8 cellular contexts compared by ENCODE assay signal in the genomic region with DNA sequence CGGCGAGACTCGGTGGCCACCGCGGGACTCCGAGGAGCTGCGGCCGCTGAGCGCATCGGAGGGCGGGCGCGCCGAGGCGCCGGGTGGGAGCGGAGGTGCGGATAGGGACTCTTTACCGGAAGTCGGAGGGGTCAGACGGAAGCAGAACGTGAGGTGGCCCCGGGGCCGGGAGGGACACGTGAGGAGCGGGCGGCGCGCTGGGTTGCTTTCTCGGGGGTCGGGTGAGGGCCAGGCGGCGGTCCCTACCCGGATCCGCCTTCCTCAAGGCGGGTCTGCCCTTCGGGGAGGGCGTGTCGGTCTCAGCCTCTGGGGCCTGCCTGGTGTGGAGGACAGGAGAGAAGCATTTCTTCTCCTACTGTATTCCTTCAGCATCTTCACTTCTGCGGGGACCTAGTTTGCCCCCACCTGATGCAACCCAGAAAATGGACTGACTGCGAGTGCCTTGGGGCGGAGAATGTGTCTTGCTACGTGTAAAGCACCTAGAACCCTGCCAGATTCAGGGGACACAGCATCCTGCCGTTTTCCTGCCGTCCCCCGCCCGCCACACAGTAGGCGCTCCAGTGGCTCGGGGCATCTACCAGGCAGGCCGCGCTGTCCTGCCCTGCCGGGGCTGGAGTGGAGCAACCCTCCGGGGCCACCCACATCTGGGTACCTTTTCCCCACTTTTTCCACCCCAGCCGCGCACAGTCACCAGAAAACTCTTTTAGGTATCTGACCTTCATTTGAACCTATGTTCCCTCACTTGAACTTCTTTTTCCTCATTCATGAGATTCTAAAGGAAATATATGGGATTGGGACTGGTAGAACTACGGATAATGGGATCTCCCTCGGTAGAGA. TPM values are rescaled to one million over a fixed set of nuclear protein-coding genes. Genes with fewer than 3 reads are reported as not detected.
DNase-seq lines count a peak whose midpoint lies in the region; TF ChIP-seq lines count a peak whose summit lies in the region.

No MANE protein-coding gene starts in this region.

- intact Hi-C loops in head of caudate nucleus (cut with DNase I) = loop anchor here (2.0 kb wide), 1 partner anchor 85 kb away; a partner anchor contains a TSS
- intact Hi-C loops in testis (cut with DNase I; ENCODE audit: low total_unique reads) = no loop called here

- DNase-seq in GM04504 (ENCODE audit: low read depth) (peak; percentile 82), HFFc6 (peak; percentile 86), NB4 (ENCODE audit: low read depth) (peak; percentile 98), SK-N-SH (peak; percentile 97), head of caudate nucleus (peak; percentile 61 to 95 (median 87)), osteoblast (ENCODE audit: insufficient read length, low spot score, missing footprints) (peak; percentile 98), testis (peak; percentile 93)
- DNase-seq in activated naive CD8-positive, alpha-beta T cell treated with anti-CD3 and anti-CD28 coated beads for 36 hours = peak; percentile 91

- H3K27me3 ChIP-seq in SK-N-SH (ENCODE audit: insufficient read depth) = no peaks in the 10 kb centered on the region
- H3K27me3 ChIP-seq in osteoblast (ENCODE audit: insufficient read depth, low read length) = no peaks in the 10 kb centered on the region
- no peaks in the 10 kb centered on the region for H3K27me3 ChIP-seq in testis

- peaks cover 30% of the 10 kb centered on the region for H3F3A ChIP-seq in SK-N-SH (replicated peaks; ENCODE audit: insufficient read depth)

- no peak for TF ChIP-seq RAD21 in SK-N-SH (IDR thresholded peaks at IDR 0.05; ENCODE audit: low read length)

- H3K9me3 ChIP-seq in SK-N-SH (no peaks in the 10 kb centered on the region), osteoblast (ENCODE audit: low read depth, low read length) (no peaks in the 10 kb centered on the region), testis (no peaks in the 10 kb centered on the region)

- H3K4me3 ChIP-seq in NB4 (ENCODE audit: low read depth, low read length) (peak overlapping the region; percentile 92), SK-N-SH (ENCODE audit: low read depth in 2 of 2, low read length in 1 of 2) (peak overlapping the region; percentile 81 to 95), osteoblast (ENCODE audit: insufficient read depth, low read length) (peak overlapping the region; percentile 95), testis (peak overlapping the region; percentile 82 to 92)

- POLR2A ChIA-PET in SK-N-SH (lab: Yijun Ruan, JAX) = no interaction called here

- H3K27me3 Mint-ChIP-seq in HFFc6 (ENCODE audit: insufficient read depth) = peaks cover 7% of the 10 kb centered on the region; the same call in 1 of the 2 replicates
- no peaks in the 10 kb centered on the region for H3K27me3 Mint-ChIP-seq in activated naive CD8-positive, alpha-beta T cell treated with anti-CD3 and anti-CD28 coated beads for 36 hours

- peaks cover 36% of the 10 kb centered on the region for H4K20me1 ChIP-seq in SK-N-SH (ENCODE audit: insufficient read depth)
- H4K20me1 ChIP-seq in osteoblast (ENCODE audit: insufficient read depth, low read length) = peaks cover 34% of the 10 kb centered on the region

- H3K27ac ChIP-seq in SK-N-SH (ENCODE audit: low read depth in 2 of 2, low read length in 1 of 2) (peak overlapping the region; percentile 97 to 98), osteoblast (ENCODE audit: low read depth, low read length) (peak overlapping the region; percentile 93), testis (peak overlapping the region; percentile 93 to 97)

- under 1% methylated on average over 10 of the region's 57 CpGs for WGBS in SK-N-SH (ENCODE audit: low lambda C conversion rate)
- WGBS in testis, 2 donors = 0 to 1% methylated on average over 32 to 56 of the region's 57 CpGs

- TF ChIP-seq POLR2A in NB4 (IDR thresholded peaks at IDR 0.05; ENCODE audit: extremely low read depth, insufficient read length) (peak; percentile 88), testis (IDR thresholded peaks at IDR 0.05) (no peak)

- H3K79me2 ChIP-seq in SK-N-SH (ENCODE audit: insufficient read depth) = peaks cover 48% of the 10 kb centered on the region
- peaks cover 45% of the 10 kb centered on the region for H3K79me2 ChIP-seq in osteoblast (ENCODE audit: insufficient read depth, low read length)

- H3K4me1 Mint-ChIP-seq in HFFc6 (ENCODE audit: low read depth) = peaks cover 30% of the 10 kb centered on the region
- peaks cover 21% of the 10 kb centered on the region for H3K4me1 Mint-ChIP-seq in activated naive CD8-positive, alpha-beta T cell treated with anti-CD3 and anti-CD28 coated beads for 36 hours

- peak overlapping the region; percentile 93 for H3K9ac ChIP-seq in SK-N-SH

- H3K36me3 ChIP-seq in SK-N-SH (replicated peaks in 1 of 2; ENCODE audit: control insufficient read depth in 1 of 2, insufficient read depth in 2 of 2, low read length in 1 of 2) = peaks cover 0 to 9% of the 10 kb centered on the region in 2 experiments
- no peaks in the 10 kb centered on the region for H3K36me3 ChIP-seq in osteoblast (ENCODE audit: insufficient read depth, low read length)
- no peaks in the 10 kb centered on the region for H3K36me3 ChIP-seq in testis (ENCODE audit: low read depth, missing control alignments)

- no peaks in the 10 kb centered on the region for H3K9me3 Mint-ChIP-seq in HFFc6
- H3K9me3 Mint-ChIP-seq in activated naive CD8-positive, alpha-beta T cell treated with anti-CD3 and anti-CD28 coated beads for 36 hours = no peaks in the 10 kb centered on the region

- H3K36me3 Mint-ChIP-seq in HFFc6 (ENCODE audit: low read depth) = peaks cover 15% of the 10 kb centered on the region
- peaks cover 2% of the 10 kb centered on the region for H3K36me3 Mint-ChIP-seq in activated naive CD8-positive, alpha-beta T cell treated with anti-CD3 and anti-CD28 coated beads for 36 hours

- no peak; a peak in 1 of 4 replicates for TF ChIP-seq EP300 in SK-N-SH (IDR thresholded peaks at IDR 0.05; ENCODE audit: borderline replicate concordance in 1 of 2, low read depth in 1 of 2, low read length in 1 of 2)

- H3K4me1 ChIP-seq in SK-N-SH (ENCODE audit: control insufficient read depth in 1 of 2, insufficient read depth in 2 of 2, low read depth in 1 of 2, low read length in 1 of 2) (peaks cover 8 to 16% of the 10 kb centered on the region in 2 experiments; a peak in 3 of 4 replicates), osteoblast (ENCODE audit: insufficient read depth, low read length) (peaks cover 26% of the 10 kb centered on the region), testis (peaks cover 31% of the 10 kb centered on the region)

- TF ChIP-seq CTCF in HFFc6 (IDR thresholded peaks at IDR 0.05) (no peak), NB4 (IDR thresholded peaks at IDR 0.05; ENCODE audit: low read depth, low read length) (no peak), SK-N-SH (IDR thresholded peaks at IDR 0.05) (peak; percentile 16; the same call in 1 of the 2 replicates), osteoblast (IDR thresholded peaks at IDR 0.05; ENCODE audit: extremely low read depth, low read depth, low read length) (no peak), testis (IDR thresholded peaks at IDR 0.05) (no peak)

- CTCF ChIA-PET in SK-N-SH (lab: Yijun Ruan, JAX) = no interaction called here

- peak overlapping the region; percentile 89 for H3K27ac Mint-ChIP-seq in HFFc6
- H3K27ac Mint-ChIP-seq in activated naive CD8-positive, alpha-beta T cell treated with anti-CD3 and anti-CD28 coated beads for 36 hours = peak overlapping the region; percentile 92

- peak overlapping the region; percentile 93 for H2AFZ ChIP-seq in SK-N-SH (ENCODE audit: low read depth)
- peak overlapping the region; percentile 74 for H2AFZ ChIP-seq in osteoblast (ENCODE audit: low read length)

- H3K9me2 ChIP-seq in SK-N-SH = no peaks in the 10 kb centered on the region

- peak overlapping the region; percentile 88 for H3K4me2 ChIP-seq in SK-N-SH
- H3K4me2 ChIP-seq in osteoblast (ENCODE audit: insufficient read depth, low read length) = peak overlapping the region; percentile 96

- peak overlapping the region; percentile 89 for H3K4me3 Mint-ChIP-seq in HFFc6
- peak overlapping the region; percentile 88 for H3K4me3 Mint-ChIP-seq in activated naive CD8-positive, alpha-beta T cell treated with anti-CD3 and anti-CD28 coated beads for 36 hours

TF ChIP-seq in SK-N-SH, 30 proteins besides CTCF, POLR2A, EP300 and RAD21 (continues in another document):
- TF ChIP-seq, protein P1, sequence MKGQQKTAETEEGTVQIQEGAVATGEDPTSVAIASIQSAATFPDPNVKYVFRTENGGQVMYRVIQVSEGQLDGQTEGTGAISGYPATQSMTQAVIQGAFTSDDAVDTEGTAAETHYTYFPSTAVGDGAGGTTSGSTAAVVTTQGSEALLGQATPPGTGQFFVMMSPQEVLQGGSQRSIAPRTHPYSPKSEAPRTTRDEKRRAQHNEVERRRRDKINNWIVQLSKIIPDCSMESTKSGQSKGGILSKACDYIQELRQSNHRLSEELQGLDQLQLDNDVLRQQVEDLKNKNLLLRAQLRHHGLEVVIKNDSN (IDR thresholded peaks at IDR 0.05; ENCODE audit: borderline replicate concordance, low read depth) = peak; percentile 87

RNA-seq across cellular contexts. Expression of a gene that starts 0.6 kb away (rescaled TPM):
- total RNA-seq in HFFc6 (2021; fragmentation: NEBNext Ultra II Directional; extraction: Animal tissue kit (Norgen Biotek cat#: 25700)) = 100 to 1,000 TPM in 1 of 6 experiments, 10 to 100 TPM in 5; 80.7 to 110 (median 91.9) TPM
- 22.8 and 35.7 TPM in 2 replicates for polyA plus RNA-seq in SK-N-SH (2012; rRNA removed)
- 25.2 and 31.2 TPM in 2 replicates for polyA plus RNA-seq in SK-N-SH (2012; cell fraction: cytosol; rRNA removed)
- polyA plus RNA-seq in SK-N-SH (2012; cell fraction: nucleus; rRNA removed) = 114 and 133 TPM in 2 replicates
- total RNA-seq in activated naive CD8-positive, alpha-beta T cell treated with anti-CD3 and anti-CD28 coated beads for 36 hours = 10 to 100 TPM; 24.8 to 30.8 TPM
- 39.4 and 51.9 TPM in 2 replicates for total RNA-seq in osteoblast
- total RNA-seq in testis = 100 to 1,000 TPM; 145 to 165 TPM
- 61.4 TPM for polyA plus RNA-seq in testis (ENCODE audit: insufficient read depth, low read depth, low replicate concordance)

Comparison
In these comparisons a context has a peak if more than half of its experiments do, and no peak if none do; other contexts are left out.
1. Peak in every context shown above with its lines: DNase-seq, H3K4me3 ChIP-seq and H3K27ac ChIP-seq.